ENCODE assay signal across 8 cellular contexts in the genomic region with DNA sequence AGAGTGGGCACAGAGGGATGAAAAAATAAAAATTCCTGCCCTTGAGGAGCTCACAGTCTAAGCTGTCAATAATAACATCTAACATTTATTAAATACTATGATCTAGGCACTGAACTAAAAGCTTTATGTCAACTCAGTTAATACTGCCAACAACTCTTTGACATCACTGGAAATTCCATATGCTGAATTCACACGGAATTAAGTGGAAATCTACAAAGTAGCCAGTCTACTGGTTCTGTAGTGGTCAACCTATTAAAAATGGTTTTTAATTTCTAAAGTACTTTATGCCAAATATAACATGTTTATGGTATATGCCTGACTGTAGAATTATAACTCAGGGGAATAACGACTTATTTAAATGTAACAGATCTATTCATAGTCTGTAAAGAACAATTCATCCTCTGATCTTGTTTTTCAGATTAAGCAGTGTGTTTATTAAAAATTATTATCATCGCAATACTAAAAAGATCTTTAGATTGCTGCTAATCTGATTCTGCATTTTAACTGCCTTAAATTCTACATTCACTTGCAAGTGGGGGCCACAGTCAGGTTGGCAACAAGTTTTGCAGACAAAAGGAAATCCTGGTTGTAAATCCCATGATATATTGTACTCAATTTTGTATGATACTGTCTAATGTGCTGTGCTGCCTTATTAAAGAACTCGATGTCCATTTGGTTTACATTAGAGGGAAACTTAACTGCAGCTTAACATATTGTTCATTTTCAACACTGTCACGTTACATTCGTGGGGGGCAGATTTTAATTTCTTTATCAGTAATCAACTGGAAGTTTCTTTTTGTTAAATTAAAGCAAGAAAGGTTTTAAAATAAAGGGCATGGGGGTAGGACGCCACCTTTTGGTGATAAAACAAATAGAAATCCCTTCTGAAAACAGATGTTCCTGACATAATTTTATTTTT. TPM values are rescaled to one million over a fixed set of nuclear protein-coding genes. Genes with fewer than 3 reads are reported as not detected.
DNase-seq lines count a peak whose midpoint lies in the region; ATAC-seq and TF ChIP-seq lines count a peak whose summit lies in the region.

No MANE protein-coding gene starts in this region.

- RAD21 ChIA-PET in HCT116 (lab: Charles Lee; ENCODE audit: low non-redundant PET in 1 of 2, low total read pairs in 2 of 2, uncharacterized antibody in 2 of 2, unreplicated experiment in 2 of 2) = interaction anchor here in 1 of 2 experiments (0.6 kb wide), 2 partner anchors 270 to 868 kb away, joined by 3 read pairs; no protein-coding TSS in a partner anchor

- ATAC-seq in HCT116 = no peak
- ATAC-seq in stimulated activated naive B cell treated with anti-CD40 and anti-IgM and Interleukin-4, amounts not matched to agents 10 μg/mL and 1 μg/mL and 100 μg/mL, for 72 hours (replicated peaks) = no peak
- no peak for ATAC-seq in GM21381 (IDR thresholded peaks at IDR 0.05; ENCODE audit: unreplicated experiment)
- ATAC-seq in GM18861 (IDR thresholded peaks at IDR 0.05; ENCODE audit: unreplicated experiment) = no peak

- POLR2A ChIA-PET in HCT116 (lab: Charles Lee) = no interaction called here

- H3K27ac Mint-ChIP-seq in stimulated activated naive B cell treated with anti-CD40 and anti-IgM and Interleukin-4, amounts not matched to agents 10 μg/mL and 1 μg/mL and 100 μg/mL, for 72 hours = peak overlapping the region; percentile 4

- intact Hi-C loops in HCT116 (cut with micrococcal nuclease) = loop anchor here (1.0 to 10.0 kb wide), 5 partner anchors 511 to 1521 kb away; no protein-coding TSS in a partner anchor

- H2AFZ ChIP-seq in HCT116 (ENCODE audit: low read depth, low read length, poor library complexity, severe bottlenecking) = no peak overlapping the region

- no peak for TF ChIP-seq POLR2A in HCT116 (IDR thresholded peaks at IDR 0.05; ENCODE audit: borderline replicate concordance, extremely low read depth, insufficient read depth, insufficient read length)

- H3K9me3 Mint-ChIP-seq in stimulated activated naive B cell treated with anti-CD40 and anti-IgM and Interleukin-4, amounts not matched to agents 10 μg/mL and 1 μg/mL and 100 μg/mL, for 72 hours = no peaks in the 10 kb centered on the region

- no peaks in the 10 kb centered on the region for H3K36me3 ChIP-seq in HCT116 (ENCODE audit: control insufficient read depth in 1 of 2, insufficient read depth in 2 of 2, low read length in 2 of 2)

- no peaks in the 10 kb centered on the region for H3K9me3 ChIP-seq in HCT116 (ENCODE audit: control insufficient read depth in 1 of 2, insufficient read depth in 1 of 2, low read depth in 1 of 2, low read length in 2 of 2)

- H4K20me1 ChIP-seq in HCT116 (ENCODE audit: insufficient read depth) = no peaks in the 10 kb centered on the region

- H3K4me2 ChIP-seq in HCT116 (ENCODE audit: low read length) = no peak overlapping the region

- BruUV-seq in HCT116 (replicated peaks; lab: Mats Ljungman, UMichigan) = no TSS peak

- DNase-seq in NCI-H1092 treated with DMSO at 0.1 percent for 48 hours (lab: John Stamatoyannopoulos, UW) = peak; percentile 12
- DNase-seq in NCI-H1092 (lab: John Stamatoyannopoulos, UW) = no peak
- DNase-seq in HCT116 (ENCODE audit: low read depth, low spot score) = peak; percentile 6
- peak; percentile 41 for DNase-seq in fibroblast of the conjunctiva (ENCODE audit: low read depth)
- DNase-seq in stimulated activated naive B cell treated with anti-CD40 and anti-IgM and Interleukin-4, amounts not matched to agents 10 μg/mL and 1 μg/mL and 100 μg/mL, for 72 hours = no peak

- peak; percentile 44 to 75 (median 53); a peak in 5 of 6 replicates for TF ChIP-seq CTCF in HCT116 (IDR thresholded peaks at IDR 0.05 in 2 of 3, conservative IDR thresholded peaks at IDR 0.05 in 1 of 3; ENCODE audit: borderline replicate concordance in 1 of 3, insufficient read depth in 1 of 3, low read depth in 2 of 3, low read length in 2 of 3)
- TF ChIP-seq CTCF in VCaP (conservative IDR thresholded peaks at IDR 0.05) = peak; percentile 94

- H3K4me3 ChIP-seq in HCT116 (replicated peaks in 1 of 2; ENCODE audit: low read depth in 1 of 2, low read length in 2 of 2) = no peak overlapping the region

- H3K27ac ChIP-seq in HCT116 (ENCODE audit: low read depth, low read length) (no peak overlapping the region), VCaP (peak overlapping the region; percentile 100)

- H3K36me3 Mint-ChIP-seq in stimulated activated naive B cell treated with anti-CD40 and anti-IgM and Interleukin-4, amounts not matched to agents 10 μg/mL and 1 μg/mL and 100 μg/mL, for 72 hours = peaks cover 14 to 21% of the 10 kb centered on the region in 2 donors

- H3K27me3 ChIP-seq in HCT116 (ENCODE audit: insufficient read depth, low read length) = no peaks in the 10 kb centered on the region

- H3K4me1 Mint-ChIP-seq in stimulated activated naive B cell treated with anti-CD40 and anti-IgM and Interleukin-4, amounts not matched to agents 10 μg/mL and 1 μg/mL and 100 μg/mL, for 72 hours = peaks cover 24 to 61% of the 10 kb centered on the region in 2 donors

- H3K4me3 Mint-ChIP-seq in stimulated activated naive B cell treated with anti-CD40 and anti-IgM and Interleukin-4, amounts not matched to agents 10 μg/mL and 1 μg/mL and 100 μg/mL, for 72 hours = peak overlapping the region; percentile 6 to 97

- CTCF ChIA-PET in HCT116 (lab: Charles Lee) = interaction anchor here (0.5 to 1.4 kb wide), 5 partner anchors 9 to 1032 kb away, joined by 3 to 4 read pairs (median 3); no protein-coding TSS in a partner anchor

- peak; percentile 71 for TF ChIP-seq RAD21 in HCT116 (IDR thresholded peaks at IDR 0.05; ENCODE audit: low read depth)

- H3K9me2 ChIP-seq in HCT116 (ENCODE audit: insufficient read depth) = no peaks in the 10 kb centered on the region

- no peak overlapping the region for H3K9ac ChIP-seq in HCT116 (ENCODE audit: low read length)

- H3K27me3 Mint-ChIP-seq in stimulated activated naive B cell treated with anti-CD40 and anti-IgM and Interleukin-4, amounts not matched to agents 10 μg/mL and 1 μg/mL and 100 μg/mL, for 72 hours = no peaks in the 10 kb centered on the region

- no peaks in the 10 kb centered on the region for H3K79me2 ChIP-seq in HCT116 (ENCODE audit: insufficient read depth, low read length)

- H3K4me1 ChIP-seq in HCT116 (ENCODE audit: control insufficient read depth in 1 of 2, insufficient read depth in 2 of 2, low read length in 2 of 2) = peaks cover 0 to 6% of the 10 kb centered on the region in 2 experiments; a peak in 1 of 4 replicates

TF ChIP-seq in HCT116, 20 proteins besides CTCF, POLR2A, EP300 and RAD21:
- TF ChIP-seq EZH2 (IDR thresholded peaks at IDR 0.05) = no peak
- no peak for TF ChIP-seq TCF7L2 (IDR thresholded peaks at IDR 0.05; ENCODE audit: borderline replicate concordance, extremely low read depth, insufficient read depth, insufficient read length)
- no peak for TF ChIP-seq CBX3 (IDR thresholded peaks at IDR 0.05; ENCODE audit: low read depth)
- no peak for TF ChIP-seq SP1 (IDR thresholded peaks at IDR 0.05; ENCODE audit: low read depth)
- TF ChIP-seq ZFX (IDR thresholded peaks at IDR 0.05) = no peak
- no peak for TF ChIP-seq FOSL1 (IDR thresholded peaks at IDR 0.05; ENCODE audit: low read depth)
- TF ChIP-seq EGR1 (IDR thresholded peaks at IDR 0.05; ENCODE audit: low read depth) = no peak
- no peak for TF ChIP-seq YY1 (IDR thresholded peaks at IDR 0.05; ENCODE audit: extremely low read depth, insufficient replicate concordance, low read depth, low read length)
- TF ChIP-seq, protein P1, sequence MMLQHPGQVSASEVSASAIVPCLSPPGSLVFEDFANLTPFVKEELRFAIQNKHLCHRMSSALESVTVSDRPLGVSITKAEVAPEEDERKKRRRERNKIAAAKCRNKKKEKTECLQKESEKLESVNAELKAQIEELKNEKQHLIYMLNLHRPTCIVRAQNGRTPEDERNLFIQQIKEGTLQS (IDR thresholded peaks at IDR 0.05) = no peak

RNA-seq across cellular contexts. Expression of a gene that starts 2.6 kb away (rescaled TPM):
- 11.4 TPM for total RNA-seq in HCT116 (2021; ENCODE audit: unreplicated experiment)
- 4.2 and 5.4 TPM in 2 replicates for polyA plus RNA-seq in HCT116 (2012)

Comparison
In these comparisons a context has a peak if more than half of its experiments do, and no peak if none do; other contexts are left out.
1. DNase-seq: peak in NCI-H1092 treated with DMSO at 0.1 percent for 48 hours (single experiment), HCT116 (single experiment) and fibroblast of the conjunctiva (single experiment); none in NCI-H1092 (single experiment) and stimulated activated naive B cell treated with anti-CD40 and anti-IgM and Interleukin-4, amounts not matched to agents 10 μg/mL and 1 μg/mL and 100 μg/mL, for 72 hours (single experiment).